8 cellular contexts compared by ENCODE assay signal in genomic region chr12:54701940-54702592, GRCh38. TPM values are rescaled to one million over a fixed set of nuclear protein-coding genes. Genes with fewer than 3 reads are reported as not detected.
DNase-seq lines count a peak whose midpoint lies in the region; ATAC-seq, FAIRE-seq and TF ChIP-seq lines count a peak whose summit lies in the region.

No MANE protein-coding gene starts in this region.

- peaks cover 7% of the 10 kb centered on the region for H3K27me3 Mint-ChIP-seq in activated CD4-positive, alpha-beta T cell treated with anti-CD3 and anti-CD28 coated beads, Interleukin-2, amount 10 ng/mL, durations not matched to agents 7 days and 5 days

- DNase-seq in activated CD4-positive, alpha-beta T cell treated with anti-CD3 and anti-CD28 coated beads, Interleukin-2, amount 10 ng/mL, durations not matched to agents 7 days and 5 days, result peak; percentile 55
- DNase-seq in activated CD4-positive, alpha-beta T cell treated with anti-CD3 and anti-CD28 coated beads for 1 hour, result no peak
- DNase-seq in NCI-H82 treated with DMSO at 0.1 percent for 48 hours (lab: John Stamatoyannopoulos, UW; ENCODE audit: unreplicated experiment), result peak; percentile 6
- DNase-seq in bronchial epithelial cell (ENCODE audit: low read depth), result peak; percentile 39
- no peak for DNase-seq in lung (ENCODE audit: low spot score)

- H3K36me3 ChIP-seq in bronchial epithelial cell (ENCODE audit: control insufficient read depth, insufficient read depth, low read length), result no peaks in the 10 kb centered on the region
- H3K36me3 ChIP-seq in lung (ENCODE audit: control insufficient read depth in 2 of 2, insufficient read depth in 2 of 2, low read length in 2 of 2), result no peaks in the 10 kb centered on the region

- H3K4me1 Mint-ChIP-seq in activated CD4-positive, alpha-beta T cell treated with anti-CD3 and anti-CD28 coated beads, Interleukin-2, amount 10 ng/mL, durations not matched to agents 7 days and 5 days, result no peaks in the 10 kb centered on the region

- POLR2A ChIA-PET in activated CD4-positive, alpha-beta T cell treated with anti-CD3 and anti-CD28 coated beads, Interleukin-2, amount 10 ng/mL, durations not matched to agents 7 days and 5 days (lab: Charles Lee), result no interaction called here

- no peaks in the 10 kb centered on the region for H3K4me1 ChIP-seq in lung (ENCODE audit: control insufficient read depth in 2 of 2, insufficient read depth in 2 of 2, low read length in 2 of 2)

- TF ChIP-seq CTCF in bronchial epithelial cell (IDR thresholded peaks at IDR 0.05; ENCODE audit: insufficient read depth, low read length, severe bottlenecking) (peak; percentile 35), lung (IDR thresholded peaks at IDR 0.05; ENCODE audit: control extremely low read depth, extremely low read depth) (peak; percentile 38)

- H3K9me3 ChIP-seq in lung (ENCODE audit: control insufficient read depth in 2 of 2, insufficient read depth in 1 of 2, low read length in 1 of 2), result no peaks in the 10 kb centered on the region

- WGBS in lung, 2 donors, result 30 to 37% methylated on average over 2 of the region's 2 CpGs

- no peak overlapping the region for H3K27ac ChIP-seq in lung (ENCODE audit: low read depth in 1 of 2, low read length in 1 of 2)

- H3K9me3 Mint-ChIP-seq in activated CD4-positive, alpha-beta T cell treated with anti-CD3 and anti-CD28 coated beads, Interleukin-2, amount 10 ng/mL, durations not matched to agents 7 days and 5 days, result no peaks in the 10 kb centered on the region

- H3K27me3 ChIP-seq in bronchial epithelial cell (ENCODE audit: control insufficient read depth, insufficient read depth, low read length) (no peaks in the 10 kb centered on the region), lung (ENCODE audit: control insufficient read depth, insufficient read depth) (no peaks in the 10 kb centered on the region)

- FAIRE-seq in bronchial epithelial cell (lab: Jason Lieb, UNC), result no peak

- no peaks in the 10 kb centered on the region for H3K36me3 Mint-ChIP-seq in activated CD4-positive, alpha-beta T cell treated with anti-CD3 and anti-CD28 coated beads, Interleukin-2, amount 10 ng/mL, durations not matched to agents 7 days and 5 days (ENCODE audit: low read depth)

- ATAC-seq in HG02798 (IDR thresholded peaks at IDR 0.05; ENCODE audit: poor library complexity, unreplicated experiment) (peak; percentile 59), lung (ENCODE audit: insufficient read depth, low FRiP score) (no peak), GM19023 (IDR thresholded peaks at IDR 0.05; ENCODE audit: unreplicated experiment) (no peak), GM21367 (IDR thresholded peaks at IDR 0.05; ENCODE audit: unreplicated experiment) (no peak)

- no peak overlapping the region for H3K27ac Mint-ChIP-seq in activated CD4-positive, alpha-beta T cell treated with anti-CD3 and anti-CD28 coated beads, Interleukin-2, amount 10 ng/mL, durations not matched to agents 7 days and 5 days

- CTCF ChIA-PET in activated CD4-positive, alpha-beta T cell treated with anti-CD3 and anti-CD28 coated beads, Interleukin-2, amount 10 ng/mL, durations not matched to agents 7 days and 5 days (lab: Charles Lee), result interaction anchor here (0.6 to 2.7 kb wide), 7 partner anchors 9 to 370 kb away, joined by 3 to 8 read pairs (median 4); no protein-coding TSS in a partner anchor

- H3K4me3 Mint-ChIP-seq in activated CD4-positive, alpha-beta T cell treated with anti-CD3 and anti-CD28 coated beads, Interleukin-2, amount 10 ng/mL, durations not matched to agents 7 days and 5 days, result no peak overlapping the region

- H3K4me3 ChIP-seq in bronchial epithelial cell (ENCODE audit: low read depth, low read length) (no peak overlapping the region), lung (no peak overlapping the region)

RNA-seq across cellular contexts. Expression of gene DCD, which starts 53.9 kb away (rescaled TPM):
- not detected for total RNA-seq in activated CD4-positive, alpha-beta T cell treated with anti-CD3 and anti-CD28 coated beads, Interleukin-2, amount 10 ng/mL, durations not matched to agents 7 days and 5 days
- total RNA-seq in bronchial epithelial cell (not detected in 2 replicates), lung (not detected)
- polyA plus RNA-seq in lung, result not detected

Comparison
In these comparisons a context has a peak if more than half of its experiments do, and no peak if none do; other contexts are left out.
1. DNase-seq: peak in activated CD4-positive, alpha-beta T cell treated with anti-CD3 and anti-CD28 coated beads, Interleukin-2, amount 10 ng/mL, durations not matched to agents 7 days and 5 days (single experiment), NCI-H82 treated with DMSO at 0.1 percent for 48 hours (single experiment) and bronchial epithelial cell (single experiment); none in activated CD4-positive, alpha-beta T cell treated with anti-CD3 and anti-CD28 coated beads for 1 hour (single experiment) and lung (single experiment).